Comparison of ENCODE assay signal across 1 cellular context in genomic region chr5:93587919-93588585, GRCh38.
TF ChIP-seq lines count a peak whose summit lies in the region.

No MANE protein-coding gene starts in this region.

TF ChIP-seq in HCT116, 20 proteins besides CTCF, POLR2A, EP300 and RAD21 (continued from another document):
- TF ChIP-seq REST (IDR thresholded peaks at IDR 0.05; ENCODE audit: low read depth) (no peak), ELF1 (IDR thresholded peaks at IDR 0.05; ENCODE audit: borderline replicate concordance, low read depth) (no peak), EZH2 (IDR thresholded peaks at IDR 0.05) (no peak)
